In genomic region chr1:223765036-223765718, GRCh38 we compare ENCODE assay signal across 7 cellular contexts. TPM values are rescaled to one million over a fixed set of nuclear protein-coding genes. Genes with fewer than 3 reads are reported as not detected.
DNase-seq lines count a peak whose midpoint lies in the region; ATAC-seq and TF ChIP-seq lines count a peak whose summit lies in the region.

No MANE protein-coding gene starts in this region.

- no peak overlapping the region for H3K4me3 Mint-ChIP-seq in CD4-positive, alpha-beta memory T cell

- H3K4me1 ChIP-seq in ascending aorta (no peaks in the 10 kb centered on the region), stomach (peaks cover 0 to 12% (median 4%) of the 10 kb centered on the region in 4 donors)
- no peaks in the 10 kb centered on the region for H3K4me1 ChIP-seq in CD4-positive, alpha-beta memory T cell (ENCODE audit: insufficient read depth, low read length)

- H3K27me3 ChIP-seq in ascending aorta (no peaks in the 10 kb centered on the region), layer of hippocampus (ENCODE audit: control insufficient read depth, insufficient read depth, low read length) (no peaks in the 10 kb centered on the region), stomach (no peaks in the 10 kb centered on the region)
- no peaks in the 10 kb centered on the region for H3K27me3 ChIP-seq in CD4-positive, alpha-beta memory T cell (ENCODE audit: insufficient read depth, low read length)

- no peak for TF ChIP-seq EP300 in stomach (IDR thresholded peaks at IDR 0.05)

- H3K36me3 ChIP-seq in ascending aorta, result peaks cover 70 to 82% of the 10 kb centered on the region in 2 donors
- H3K36me3 ChIP-seq in stomach, result peaks cover 69 to 84% (median 83%) of the 10 kb centered on the region in 4 donors
- H3K36me3 ChIP-seq in CD4-positive, alpha-beta memory T cell (ENCODE audit: insufficient read depth, low read length), result peaks cover 67% of the 10 kb centered on the region

- no peaks in the 10 kb centered on the region for H3K27me3 Mint-ChIP-seq in CD4-positive, alpha-beta memory T cell

- H3K4me3 ChIP-seq in ascending aorta, result no peak overlapping the region
- no peak overlapping the region for H3K4me3 ChIP-seq in stomach
- H3K4me3 ChIP-seq in CD4-positive, alpha-beta memory T cell (ENCODE audit: low read length in 2 of 2), result no peak overlapping the region

- H3K27ac ChIP-seq in ascending aorta (peak overlapping the region; percentile 8 to 27), layer of hippocampus (ENCODE audit: low read depth, low read length) (peak overlapping the region; percentile 89), stomach (peak overlapping the region in 3 of 5 donors; percentile 8 to 35 (median 32))
- H3K27ac ChIP-seq in CD4-positive, alpha-beta memory T cell (ENCODE audit: low read depth, low read length), result no peak overlapping the region

- WGBS in stomach, 5 donors, result 33 to 55% (median 42%) methylated on average over 4 to 9 of the region's 9 CpGs

- CTCF ChIA-PET in CD4-positive, alpha-beta memory T cell (lab: Charles Lee; ENCODE audit: partially characterized antibody), result interaction anchor here (1.2 to 2.5 kb wide), 2 partner anchors 16 to 66 kb away, joined by 3 to 7 read pairs; no protein-coding TSS in a partner anchor

- intact Hi-C loops in ascending aorta (cut with DNase I), result no loop called here
- intact Hi-C loops in stomach (cut with DNase I; ENCODE audit: low total_unique reads), result no loop called here
- intact Hi-C loops in CD4-positive, alpha-beta memory T cell (cut with micrococcal nuclease), result no loop called here

- H3K27ac Mint-ChIP-seq in CD4-positive, alpha-beta memory T cell, result peak overlapping the region in 1 of 7 donors; percentile 2

- H3K9me3 ChIP-seq in ascending aorta (no peaks in the 10 kb centered on the region), stomach (no peaks in the 10 kb centered on the region)
- H3K9me3 ChIP-seq in CD4-positive, alpha-beta memory T cell (ENCODE audit: control insufficient read depth in 1 of 2, low read length in 2 of 2), result no peaks in the 10 kb centered on the region

- no peak for TF ChIP-seq POLR2A in stomach (IDR thresholded peaks at IDR 0.05)

- H3K4me1 Mint-ChIP-seq in CD4-positive, alpha-beta memory T cell, result peaks cover 0 to 4% (median 0%) of the 10 kb centered on the region in 4 donors

- H3K36me3 Mint-ChIP-seq in CD4-positive, alpha-beta memory T cell, result peaks cover 51 to 71% of the 10 kb centered on the region in 2 donors

- DNase-seq in HuH-7 (ENCODE audit: low spot score), result peak; percentile 80
- DNase-seq in ascending aorta (ENCODE audit: low spot score in 2 of 2), result peak in 1 of 2 donors; percentile 63
- DNase-seq in stomach, result no peak
- no peak for DNase-seq in OCI-M2 (lab: John Stamatoyannopoulos, UW; ENCODE audit: unreplicated experiment)
- DNase-seq in CD4-positive, alpha-beta memory T cell, result no peak

- no peak for ATAC-seq in HG03442 (IDR thresholded peaks at IDR 0.05; ENCODE audit: unreplicated experiment)

- TF ChIP-seq CTCF in ascending aorta (IDR thresholded peaks at IDR 0.05) (no peak), stomach (IDR thresholded peaks at IDR 0.05) (no peak)

- no peaks in the 10 kb centered on the region for H3K9me3 Mint-ChIP-seq in CD4-positive, alpha-beta memory T cell

- POLR2A ChIA-PET in CD4-positive, alpha-beta memory T cell (lab: Charles Lee; ENCODE audit: partially characterized antibody), result interaction anchor here (1.2 kb wide), 1 partner anchor 53 kb away, joined by 3 read pairs; the partner anchor contains the start of gene CAPN2

RNA-seq across cellular contexts. Expression of gene CAPN2, which starts 52.8 kb away (rescaled TPM):
- total RNA-seq in ascending aorta (178 TPM), stomach (100 to 1,000 TPM; 224 to 739 (median 358) TPM)
- 100 to 1,000 TPM; 128 to 171 (median 161) TPM for polyA plus RNA-seq in stomach
- 100 to 1,000 TPM; 178 to 180 TPM for total RNA-seq in CD4-positive, alpha-beta memory T cell
- 100 to 1,000 TPM; 146 to 231 TPM for polyA plus RNA-seq in CD4-positive, alpha-beta memory T cell
